20 cellular contexts compared by ENCODE assay signal in the genomic region with DNA sequence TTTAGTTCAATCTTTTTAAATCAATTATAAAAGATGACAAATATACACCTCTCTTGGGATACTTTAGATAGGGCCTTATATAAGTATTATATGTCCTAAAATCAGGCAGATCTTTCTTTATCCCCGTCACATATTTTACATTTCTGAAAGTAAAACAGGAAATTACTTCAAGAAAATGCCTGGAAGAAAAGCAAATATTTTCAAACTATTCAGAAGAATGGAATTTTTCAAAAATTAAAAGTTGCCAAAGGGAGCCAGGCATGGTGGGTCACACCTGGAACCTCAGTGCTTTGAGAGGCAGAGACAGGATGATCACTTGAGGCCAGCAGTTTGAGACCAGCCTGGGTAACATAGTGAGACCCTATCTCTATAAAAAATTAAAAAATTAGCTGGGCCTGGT. TPM values are rescaled to one million over a fixed set of nuclear protein-coding genes. Genes with fewer than 3 reads are reported as not detected.
DNase-seq lines count a peak whose midpoint lies in the region; ATAC-seq and TF ChIP-seq lines count a peak whose summit lies in the region.
"Had no signal": no experiment of that assay in that cellular context is flagged by ENCODE, and none has a peak within 500 bp of the region (broad histone marks: within the 10 kb centered on the region; RNA-seq: fewer than 3 reads in every experiment).

No MANE protein-coding gene starts in this region.

- H3K4me3 ChIP-seq in SJCRH30 (no peak overlapping the region), fibroblast of lung (replicated peaks in 1 of 4; ENCODE audit: control extremely low read depth in 1 of 4, insufficient read depth in 1 of 4, low read depth in 3 of 4, low read length in 4 of 4) (no peak overlapping the region), skeletal muscle satellite cell (ENCODE audit: low read length) (no peak overlapping the region)
- H3K4me3 ChIP-seq: BLaER1, lower lobe of right lung had no signal

- no peak for ATAC-seq in GM21367 (IDR thresholded peaks at IDR 0.05; ENCODE audit: unreplicated experiment)
- ATAC-seq: lower lobe of right lung; naive thymus-derived CD4-positive, alpha-beta T cell had no signal

- peak overlapping the region; percentile 98 for H3K27ac ChIP-seq in SJCRH30
- H3K27ac ChIP-seq in fibroblast of lung (ENCODE audit: insufficient read depth, low read length): peak overlapping the region; percentile 49
- H3K27ac ChIP-seq: BLaER1, lower lobe of right lung had no signal

- no peaks in the 10 kb centered on the region for H3K36me3 ChIP-seq in SJCRH30
- H3K36me3 ChIP-seq in fibroblast of lung (ENCODE audit: control insufficient read depth, insufficient read depth, low read length): no peaks in the 10 kb centered on the region
- H3K36me3 ChIP-seq in skeletal muscle satellite cell (ENCODE audit: insufficient read depth, low read length): no peaks in the 10 kb centered on the region
- H3K36me3 ChIP-seq: BLaER1, lower lobe of right lung had no signal

- DNase-seq in GM04503 (ENCODE audit: low read depth) (peak; percentile 41), SJCRH30 (no peak), fibroblast of lung (ENCODE audit: low read depth in 2 of 2) (peak in 1 of 2 donors; percentile 65), NCI-H187 treated with DMSO at 0.1 percent for 48 hours (lab: John Stamatoyannopoulos, UW) (no peak), hippocampal formation (lab: John Stamatoyannopoulos, UW) (no peak)
- no peak for DNase-seq in stimulated activated CD8-positive, alpha-beta memory T cell treated with anti-CD3 and anti-CD28 coated beads, Interleukin-4, amount 100 ng/mL, for 48 hours
- DNase-seq: activated CD4-positive, alpha-beta T cell treated with anti-CD3 and anti-CD28 coated beads, Interleukin-2, amount 50 U/mL, for 1 hour; activated naive CD4-positive, alpha-beta T cell treated with Interleukin-2 at 50 U/mL for 16 hours; aorta; GF-D8; Karpas-422; lower lobe of right lung; naive thymus-derived CD4-positive, alpha-beta T cell; NCI-H1417 treated with DMSO at 0.1 percent for 48 hours; stimulated activated CD4-positive, alpha-beta T cell treated with anti-CD3 and anti-CD28 coated beads, Interleukin-2, amount 100 ng/mL, for 48 hours had no signal

- H3K9ac ChIP-seq in fibroblast of lung (ENCODE audit: insufficient read depth, low read length) (no peak overlapping the region), skeletal muscle satellite cell (ENCODE audit: low read depth, low read length) (peak overlapping the region; percentile 40)
- H3K9ac ChIP-seq: BLaER1 had no signal

- H3K4me1 ChIP-seq in SJCRH30: peaks cover 42% of the 10 kb centered on the region
- peaks cover 19% of the 10 kb centered on the region for H3K4me1 ChIP-seq in fibroblast of lung (ENCODE audit: control insufficient read depth, extremely low read depth, insufficient read depth, low read length)
- H3K4me1 ChIP-seq in skeletal muscle satellite cell (ENCODE audit: control insufficient read depth, insufficient read depth, low read length): peaks cover 43% of the 10 kb centered on the region
- H3K4me1 ChIP-seq: BLaER1 had no signal

- H3K4me2 ChIP-seq in fibroblast of lung (ENCODE audit: extremely low read depth, insufficient read depth, low read length) (peak overlapping the region; percentile 28), skeletal muscle satellite cell (ENCODE audit: low read length) (peak overlapping the region; percentile 34)
- H3K4me2 ChIP-seq: BLaER1 had no signal

- H3K79me2 ChIP-seq in fibroblast of lung (ENCODE audit: control insufficient read depth, insufficient read depth, low read length): no peaks in the 10 kb centered on the region

- no peak overlapping the region for H2AFZ ChIP-seq in fibroblast of lung (ENCODE audit: low read length)

- no peak for TF ChIP-seq CTCF in fibroblast of lung (conservative IDR thresholded peaks at IDR 0.05 in 1 of 2, IDR thresholded peaks at IDR 0.05 in 1 of 2; ENCODE audit: low read depth in 1 of 2, low read length in 2 of 2)

- no peaks in the 10 kb centered on the region for H3K9me3 ChIP-seq in SJCRH30 (replicated peaks)
- no peaks in the 10 kb centered on the region for H3K9me3 ChIP-seq in fibroblast of lung (ENCODE audit: control insufficient read depth, insufficient read depth, low read depth, low read length)
- H3K9me3 ChIP-seq in skeletal muscle satellite cell (replicated peaks; ENCODE audit: low read length): no peaks in the 10 kb centered on the region
- H3K9me3 ChIP-seq: BLaER1, lower lobe of right lung had no signal

- H3K27me3 ChIP-seq in SJCRH30 (no peaks in the 10 kb centered on the region), fibroblast of lung (ENCODE audit: control insufficient read depth, insufficient read depth, low read length) (no peaks in the 10 kb centered on the region), skeletal muscle satellite cell (ENCODE audit: control insufficient read depth, insufficient read depth, low read length) (no peaks in the 10 kb centered on the region)
- H3K27me3 ChIP-seq: BLaER1 had no signal

- no peaks in the 10 kb centered on the region for H4K20me1 ChIP-seq in fibroblast of lung (ENCODE audit: control insufficient read depth, extremely low read depth, insufficient read depth, low read length)
- H4K20me1 ChIP-seq: BLaER1 had no signal

RNA-seq across cellular contexts. Expression of gene MGARP, which starts 34.4 kb away (rescaled TPM):
- total RNA-seq in SJCRH30 (2014; rRNA removed; shearing (Covaris generic)): 22.3 and 27.2 TPM in 2 replicates
- 12.3 and 15.2 TPM in 2 replicates for total RNA-seq in fibroblast of lung
- 18.2 and 18.8 TPM in 2 replicates for polyA plus RNA-seq in fibroblast of lung
- 12.3 and 13.1 TPM in 2 replicates for polyA plus RNA-seq in fibroblast of lung (2012)
- polyA minus RNA-seq in fibroblast of lung (ENCODE audit: low replicate concordance): 0.48 TPM in 1 of 2 replicates, not detected in the other
- total RNA-seq in skeletal muscle satellite cell (2012; rRNA removed): 2.2 and 2.3 TPM in 2 replicates
- total RNA-seq: HT-29, lower lobe of right lung, skeletal muscle tissue had no signal

RNA-seq across cellular contexts. Expression of gene NAA15, which starts 55.7 kb away (rescaled TPM):
- 80.3 and 82.0 TPM in 2 replicates for total RNA-seq in SJCRH30 (2014; rRNA removed; shearing (Covaris generic))
- total RNA-seq in fibroblast of lung: 23.1 and 25.4 TPM in 2 replicates
- polyA plus RNA-seq in fibroblast of lung: 28.9 and 30.1 TPM in 2 replicates
- polyA plus RNA-seq in fibroblast of lung (2012): 25.3 and 31.9 TPM in 2 replicates
- polyA minus RNA-seq in fibroblast of lung (ENCODE audit: low replicate concordance): 1.4 and 6.6 TPM in 2 replicates
- total RNA-seq in skeletal muscle satellite cell (2012; rRNA removed): 38.4 and 48.4 TPM in 2 replicates

RNA-seq across cellular contexts. Expression of gene NDUFC1, which starts 56.7 kb away (rescaled TPM):
- 40.0 and 44.1 TPM in 2 replicates for total RNA-seq in SJCRH30 (2014; rRNA removed; shearing (Covaris generic))
- total RNA-seq in fibroblast of lung: 34.7 and 47.9 TPM in 2 replicates
- 36.9 and 40.1 TPM in 2 replicates for polyA plus RNA-seq in fibroblast of lung
- 88.8 and 95.7 TPM in 2 replicates for polyA plus RNA-seq in fibroblast of lung (2012)
- 5.6 and 7.6 TPM in 2 replicates for polyA minus RNA-seq in fibroblast of lung (ENCODE audit: low replicate concordance)
- 52.2 and 54.2 TPM in 2 replicates for total RNA-seq in skeletal muscle satellite cell (2012; rRNA removed)
